ENCODE assay signal across 1 cellular context in the genomic region with DNA sequence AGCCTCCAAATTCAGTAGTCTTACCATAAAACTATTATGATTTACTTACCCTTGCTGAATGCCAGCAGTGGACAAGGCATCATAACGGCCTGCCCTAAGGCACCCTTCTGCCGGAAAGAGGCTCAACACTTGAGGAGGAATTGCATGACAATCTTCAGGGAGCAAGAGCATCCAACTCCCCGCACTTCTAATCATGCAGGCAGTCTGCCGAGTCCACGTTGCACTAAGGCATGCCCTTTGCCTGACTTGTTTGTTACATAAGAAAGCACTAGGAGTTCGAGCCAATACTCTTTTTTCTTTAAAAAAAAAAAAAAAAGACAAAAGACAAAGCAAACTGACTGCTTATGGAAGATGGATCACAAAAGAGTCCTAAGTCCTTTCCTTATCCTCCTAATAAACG.
TF ChIP-seq lines count a peak whose summit lies in the region.

No MANE protein-coding gene starts in this region.

TF ChIP-seq in GM23338, 12 proteins besides CTCF, POLR2A, EP300 and RAD21 (continued from another document):
- TF ChIP-seq, protein P1, sequence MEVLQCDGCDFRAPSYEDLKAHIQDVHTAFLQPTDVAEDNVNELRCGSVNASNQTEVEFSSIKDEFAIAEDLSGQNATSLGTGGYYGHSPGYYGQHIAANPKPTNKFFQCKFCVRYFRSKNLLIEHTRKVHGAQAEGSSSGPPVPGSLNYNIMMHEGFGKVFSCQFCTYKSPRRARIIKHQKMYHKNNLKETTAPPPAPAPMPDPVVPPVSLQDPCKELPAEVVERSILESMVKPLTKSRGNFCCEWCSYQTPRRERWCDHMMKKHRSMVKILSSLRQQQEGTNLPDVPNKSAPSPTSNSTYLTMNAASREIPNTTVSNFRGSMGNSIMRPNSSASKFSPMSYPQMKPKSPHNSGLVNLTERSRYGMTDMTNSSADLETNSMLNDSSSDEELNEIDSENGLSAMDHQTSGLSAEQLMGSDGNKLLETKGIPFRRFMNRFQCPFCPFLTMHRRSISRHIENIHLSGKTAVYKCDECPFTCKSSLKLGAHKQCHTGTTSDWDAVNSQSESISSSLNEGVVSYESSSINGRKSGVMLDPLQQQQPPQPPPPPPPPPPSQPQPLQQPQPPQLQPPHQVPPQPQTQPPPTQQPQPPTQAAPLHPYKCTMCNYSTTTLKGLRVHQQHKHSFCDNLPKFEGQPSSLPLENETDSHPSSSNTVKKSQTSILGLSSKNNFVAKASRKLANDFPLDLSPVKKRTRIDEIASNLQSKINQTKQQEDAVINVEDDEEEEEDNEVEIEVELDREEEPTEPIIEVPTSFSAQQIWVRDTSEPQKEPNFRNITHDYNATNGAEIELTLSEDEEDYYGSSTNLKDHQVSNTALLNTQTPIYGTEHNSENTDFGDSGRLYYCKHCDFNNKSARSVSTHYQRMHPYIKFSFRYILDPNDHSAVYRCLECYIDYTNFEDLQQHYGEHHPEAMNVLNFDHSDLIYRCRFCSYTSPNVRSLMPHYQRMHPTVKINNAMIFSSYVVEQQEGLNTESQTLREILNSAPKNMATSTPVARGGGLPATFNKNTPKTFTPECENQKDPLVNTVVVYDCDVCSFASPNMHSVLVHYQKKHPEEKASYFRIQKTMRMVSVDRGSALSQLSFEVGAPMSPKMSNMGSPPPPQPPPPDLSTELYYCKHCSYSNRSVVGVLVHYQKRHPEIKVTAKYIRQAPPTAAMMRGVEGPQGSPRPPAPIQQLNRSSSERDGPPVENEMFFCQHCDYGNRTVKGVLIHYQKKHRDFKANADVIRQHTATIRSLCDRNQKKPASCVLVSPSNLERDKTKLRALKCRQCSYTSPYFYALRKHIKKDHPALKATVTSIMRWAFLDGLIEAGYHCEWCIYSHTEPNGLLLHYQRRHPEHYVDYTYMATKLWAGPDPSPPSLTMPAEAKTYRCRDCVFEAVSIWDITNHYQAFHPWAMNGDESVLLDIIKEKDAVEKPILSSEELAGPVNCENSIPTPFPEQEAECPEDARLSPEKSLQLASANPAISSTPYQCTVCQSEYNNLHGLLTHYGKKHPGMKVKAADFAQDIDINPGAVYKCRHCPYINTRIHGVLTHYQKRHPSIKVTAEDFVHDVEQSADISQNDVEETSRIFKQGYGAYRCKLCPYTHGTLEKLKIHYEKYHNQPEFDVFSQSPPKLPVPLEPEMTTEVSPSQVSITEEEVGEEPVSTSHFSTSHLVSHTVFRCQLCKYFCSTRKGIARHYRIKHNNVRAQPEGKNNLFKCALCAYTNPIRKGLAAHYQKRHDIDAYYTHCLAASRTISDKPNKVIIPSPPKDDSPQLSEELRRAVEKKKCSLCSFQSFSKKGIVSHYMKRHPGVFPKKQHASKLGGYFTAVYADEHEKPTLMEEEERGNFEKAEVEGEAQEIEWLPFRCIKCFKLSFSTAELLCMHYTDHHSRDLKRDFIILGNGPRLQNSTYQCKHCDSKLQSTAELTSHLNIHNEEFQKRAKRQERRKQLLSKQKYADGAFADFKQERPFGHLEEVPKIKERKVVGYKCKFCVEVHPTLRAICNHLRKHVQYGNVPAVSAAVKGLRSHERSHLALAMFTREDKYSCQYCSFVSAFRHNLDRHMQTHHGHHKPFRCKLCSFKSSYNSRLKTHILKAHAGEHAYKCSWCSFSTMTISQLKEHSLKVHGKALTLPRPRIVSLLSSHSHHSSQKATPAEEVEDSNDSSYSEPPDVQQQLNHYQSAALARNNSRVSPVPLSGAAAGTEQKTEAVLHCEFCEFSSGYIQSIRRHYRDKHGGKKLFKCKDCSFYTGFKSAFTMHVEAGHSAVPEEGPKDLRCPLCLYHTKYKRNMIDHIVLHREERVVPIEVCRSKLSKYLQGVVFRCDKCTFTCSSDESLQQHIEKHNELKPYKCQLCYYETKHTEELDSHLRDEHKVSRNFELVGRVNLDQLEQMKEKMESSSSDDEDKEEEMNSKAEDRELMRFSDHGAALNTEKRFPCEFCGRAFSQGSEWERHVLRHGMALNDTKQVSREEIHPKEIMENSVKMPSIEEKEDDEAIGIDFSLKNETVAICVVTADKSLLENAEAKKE (CRISPR knock-in tag; IDR thresholded peaks at IDR 0.05), result no peak
- TF ChIP-seq ZNF114 (CRISPR knock-in tag; IDR thresholded peaks at IDR 0.05), result no peak
- TF ChIP-seq REST (IDR thresholded peaks at IDR 0.05; ENCODE audit: unreplicated experiment), result no peak
